Comparison of ENCODE assay signal across 1 cellular context in genomic region chr20:2655331-2656116, GRCh38.
TF ChIP-seq lines count a peak whose summit lies in the region.

No MANE protein-coding gene starts in this region.

TF ChIP-seq in HEK293, 187 proteins besides CTCF, POLR2A, EP300 and RAD21 (continued from another document):
- peak; percentile 56; the same call in 1 of the 2 replicates for TF ChIP-seq HIC1 (tag by site-specific recombination; IDR thresholded peaks at IDR 0.05)
